In genomic region chr3:5349343-5349742, GRCh38 we compare ENCODE assay signal across 1 cellular context.
TF ChIP-seq lines count a peak whose summit lies in the region.

No MANE protein-coding gene starts in this region.

TF ChIP-seq in K562, 482 proteins besides CTCF, POLR2A, EP300 and RAD21 (continued from another document):
- no peak for TF ChIP-seq SIN3B (IDR thresholded peaks at IDR 0.05; ENCODE audit: low read depth)
- TF ChIP-seq ZNF253 (CRISPR knock-in tag; conservative IDR thresholded peaks at IDR 0.05), result no peak
- no peak for TF ChIP-seq IRF9 (tag; IDR thresholded peaks at IDR 0.05)
- no peak for TF ChIP-seq PBX2 (CRISPR knock-in tag; IDR thresholded peaks at IDR 0.05; ENCODE audit: low read depth)
- TF ChIP-seq PBX2 (tag; conservative IDR thresholded peaks at IDR 0.05; ENCODE audit: low read depth), result no peak
- TF ChIP-seq NFE2L1 (tag; IDR thresholded peaks at IDR 0.05; ENCODE audit: borderline replicate concordance, low read depth), result peak; percentile 83
- no peak for TF ChIP-seq ZBTB1 (CRISPR knock-in tag; IDR thresholded peaks at IDR 0.05; ENCODE audit: borderline replicate concordance, low read depth)
- TF ChIP-seq TBL1XR1 (IDR thresholded peaks at IDR 0.05; ENCODE audit: low read length in 2 of 2), result no peak
- TF ChIP-seq KDM5B (IDR thresholded peaks at IDR 0.05; ENCODE audit: insufficient replicate concordance, low read depth, low read length), result no peak
- TF ChIP-seq PHTF2 (CRISPR knock-in tag; IDR thresholded peaks at IDR 0.05), result no peak
- no peak for TF ChIP-seq FOXM1 (IDR thresholded peaks at IDR 0.05; ENCODE audit: low read depth)
- no peak for TF ChIP-seq FOXM1 (CRISPR knock-in tag; IDR thresholded peaks at IDR 0.05; ENCODE audit: low read depth)
- no peak for TF ChIP-seq HCFC1 (IDR thresholded peaks at IDR 0.05; ENCODE audit: low read depth, low read length)
TF ChIP-seq in K562: peak in this region for 23.
